Comparison of ENCODE assay signal across 29 cellular contexts in the genomic region with DNA sequence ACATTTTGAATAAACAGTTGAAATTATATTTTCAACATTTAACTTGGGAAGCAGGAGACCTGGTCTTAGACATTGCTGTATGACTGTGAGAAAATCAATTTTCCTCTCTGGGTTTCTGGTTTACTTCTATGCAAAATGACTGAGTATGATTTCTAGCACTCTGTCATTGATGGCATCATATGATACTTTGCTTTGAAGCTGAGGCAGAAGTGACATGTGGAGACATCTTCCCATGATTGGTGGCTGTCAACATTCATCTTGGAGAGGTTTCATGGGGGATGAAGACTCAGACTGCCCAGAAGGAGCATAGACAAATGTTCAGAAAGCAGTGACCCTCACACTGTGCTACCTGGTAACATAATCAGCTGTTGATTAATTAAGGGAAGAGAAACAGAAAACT.
"Had no signal": no experiment of that assay in that cellular context is flagged by ENCODE, and none has a peak within 500 bp of the region (broad histone marks: within the 10 kb centered on the region; RNA-seq: fewer than 3 reads in every experiment).

No MANE protein-coding gene starts in this region.

- H3K27ac ChIP-seq: ascending aorta, cardiac muscle cell, VCaP had no signal

- H3K9me3 ChIP-seq: ascending aorta had no signal

- H3K4me1 ChIP-seq: ascending aorta had no signal

- ATAC-seq: activated CD8-positive, alpha-beta T cell treated with anti-CD3 and anti-CD28 coated beads for 36 hours; activated naive CD8-positive, alpha-beta T cell treated with anti-CD3 and anti-CD28 coated beads, Interleukin-2, amount 50 U/mL, for 24 hours; activated T-cell treated with anti-CD3 and anti-CD28 coated beads, Interleukin-2, amount 50 U/mL, for 4 hours; activated T-cell treated with anti-CD3 and anti-CD28 coated beads, Interleukin-2, amount 50 U/mL, for 72 hours; activated T-helper 17 cell treated with anti-CD3 and anti-CD28 coated beads, Interleukin-2, amount 50 U/mL, for 72 hours had no signal

- H3K27me3 ChIP-seq: ascending aorta, cardiac muscle cell had no signal

- DNase-seq: activated B cell treated with CpG ODN at 0.5 μM for 24 hours; activated CD4-positive, alpha-beta memory T cell treated with anti-CD3 and anti-CD28 coated beads for 36 hours; activated CD4-positive, alpha-beta T cell treated with anti-CD3 and anti-CD28 coated beads for 4 hours; activated CD4-positive, alpha-beta T cell treated with anti-CD3 and anti-CD28 coated beads, Interleukin-2, amount 10 ng/mL, durations not matched to agents 24 days and 14 days; activated CD4-positive, alpha-beta T cell treated with anti-CD3 and anti-CD28 coated beads, Interleukin-2, amount 50 U/mL, for 1 hour; activated CD4-positive, alpha-beta T cell treated with anti-CD3 and anti-CD28 coated beads, Interleukin-2, amount 50 U/mL, for 4 hours; activated CD4-positive, CD25-positive, alpha-beta regulatory T cell treated with anti-CD3 and anti-CD28 coated beads, Interleukin-2, amount 50 U/mL, for 72 hours; activated CD8-positive, alpha-beta memory T cell treated with anti-CD3 and anti-CD28 coated beads, Interleukin-2, amount 50 U/mL, for 4 hours; activated CD8-positive, alpha-beta T cell treated with anti-CD3 and anti-CD28 coated beads for 36 hours; activated effector memory CD4-positive, alpha-beta T cell treated with anti-CD3 and anti-CD28 coated beads, Interleukin-2, amount 50 U/mL, for 16 hours; activated gamma-delta T cell treated with Interleukin-2 at 50 U/mL for 16 hours; activated naive CD4-positive, alpha-beta T cell; activated naive CD4-positive, alpha-beta T cell treated with anti-CD3 and anti-CD28 coated beads for 36 hours; activated naive CD8-positive, alpha-beta T cell treated with anti-CD3 and anti-CD28 coated beads, Interleukin-2, amount 10 ng/mL, durations not matched to agents 7 days and 5 days; activated naive CD8-positive, alpha-beta T cell treated with anti-CD3 and anti-CD28 coated beads, Interleukin-2, amount 50 U/mL, for 24 hours; activated T-cell treated with anti-CD3 and anti-CD28 coated beads for 4 hours; activated T-cell treated with anti-CD3 and anti-CD28 coated beads, Interleukin-2, amount 50 U/mL, for 1 hour; activated T-cell treated with anti-CD3 and anti-CD28 coated beads, Interleukin-2, amount 50 U/mL, for 4 hours; activated T-cell treated with anti-CD3 and anti-CD28 coated beads, Interleukin-2, amount 50 U/mL, for 72 hours; amygdala; anterior cingulate cortex; caudate nucleus; cerebellar nuclear complex; T-helper 2 cell; T-helper 9 cell had no signal

- H3K36me3 ChIP-seq: ascending aorta, cardiac muscle cell had no signal

- H3K4me3 ChIP-seq: ascending aorta, cardiac muscle cell had no signal
